ENCODE assay signal across 10 cellular contexts in genomic region chr1:154406572-154406879, GRCh38. TPM values are rescaled to one million over a fixed set of nuclear protein-coding genes. Genes with fewer than 3 reads are reported as not detected.
DNase-seq lines count a peak whose midpoint lies in the region; ATAC-seq and TF ChIP-seq lines count a peak whose summit lies in the region.
"Had no signal": no experiment of that assay in that cellular context is flagged by ENCODE, and none has a peak within 500 bp of the region (broad histone marks: within the 10 kb centered on the region; RNA-seq: fewer than 3 reads in every experiment).

No MANE protein-coding gene starts in this region.

- CTCF ChIA-PET in activated naive CD4-positive, alpha-beta T cell treated with anti-CD3 and anti-CD28 coated beads, Interleukin-2, amount 10 ng/mL, durations not matched to agents 7 days and 5 days (lab: Charles Lee) = interaction anchor here (1.2 to 2.7 kb wide), 6 partner anchors 8 to 73 kb away, joined by 5 to 11 read pairs (median 8); no protein-coding TSS in a partner anchor

- H3K27ac ChIP-seq in upper lobe of left lung = peak overlapping the region; percentile 95 to 99 (median 96)

- no peaks in the 10 kb centered on the region for H3K27me3 ChIP-seq in upper lobe of left lung

- H3K4me1 Mint-ChIP-seq in activated naive CD4-positive, alpha-beta T cell treated with anti-CD3 and anti-CD28 coated beads, Interleukin-2, amount 10 ng/mL, durations not matched to agents 7 days and 5 days = peaks cover 95% of the 10 kb centered on the region

- intact Hi-C loops in mucosa of descending colon (cut with DNase I, micrococcal nuclease) = loop anchor here in 1 of 2 donors (10.0 kb wide), 1 partner anchor 58 kb away; no protein-coding TSS in a partner anchor

- H3K36me3 ChIP-seq in mucosa of descending colon (ENCODE audit: low read depth) = no peaks in the 10 kb centered on the region
- H3K36me3 ChIP-seq in upper lobe of left lung = no peaks in the 10 kb centered on the region

- H3K36me3 Mint-ChIP-seq in activated naive CD4-positive, alpha-beta T cell treated with anti-CD3 and anti-CD28 coated beads, Interleukin-2, amount 10 ng/mL, durations not matched to agents 7 days and 5 days = peaks cover 4% of the 10 kb centered on the region

- H3K4me1 ChIP-seq in mucosa of descending colon (ENCODE audit: low read depth) (peaks cover 30% of the 10 kb centered on the region), upper lobe of left lung (peaks cover 33 to 66% (median 55%) of the 10 kb centered on the region in 4 donors)

- peaks cover 18% of the 10 kb centered on the region for H3K27me3 Mint-ChIP-seq in activated naive CD4-positive, alpha-beta T cell treated with anti-CD3 and anti-CD28 coated beads, Interleukin-2, amount 10 ng/mL, durations not matched to agents 7 days and 5 days

- TF ChIP-seq POLR2A in upper lobe of left lung (IDR thresholded peaks at IDR 0.05) = peak in 1 of 4 donors; percentile 21

- peak in 1 of 4 donors; percentile 7 for TF ChIP-seq EP300 in upper lobe of left lung (IDR thresholded peaks at IDR 0.05)

- ATAC-seq in mucosa of descending colon = no peak
- peak in 1 of 2 donors; percentile 0 for ATAC-seq in upper lobe of left lung (ENCODE audit: low FRiP score in 2 of 2)

- no peaks in the 10 kb centered on the region for H3K9me3 Mint-ChIP-seq in activated naive CD4-positive, alpha-beta T cell treated with anti-CD3 and anti-CD28 coated beads, Interleukin-2, amount 10 ng/mL, durations not matched to agents 7 days and 5 days

- no peak for TF ChIP-seq CTCF in cardiac fibroblast (IDR thresholded peaks at IDR 0.05; ENCODE audit: low read depth, low read length)
- no peak for TF ChIP-seq CTCF in mucosa of descending colon (IDR thresholded peaks at IDR 0.05)
- no peak for TF ChIP-seq CTCF in upper lobe of left lung (IDR thresholded peaks at IDR 0.05)

- peak overlapping the region; percentile 84 for H3K4me3 Mint-ChIP-seq in activated naive CD4-positive, alpha-beta T cell treated with anti-CD3 and anti-CD28 coated beads, Interleukin-2, amount 10 ng/mL, durations not matched to agents 7 days and 5 days

- H3K9me3 ChIP-seq in mucosa of descending colon = no peaks in the 10 kb centered on the region
- H3K9me3 ChIP-seq in upper lobe of left lung = no peaks in the 10 kb centered on the region

- no peak for DNase-seq in activated naive CD4-positive, alpha-beta T cell treated with anti-CD3 and anti-CD28 coated beads, Interleukin-2, amount 10 ng/mL, durations not matched to agents 7 days and 5 days
- no peak for DNase-seq in activated naive CD4-positive, alpha-beta T cell (lab: John Stamatoyannopoulos, UW)
- DNase-seq in cardiac fibroblast (ENCODE audit: low read depth in 2 of 2) = no peak
- DNase-seq in mucosa of descending colon = no peak
- DNase-seq in upper lobe of left lung = no peak
- no peak for DNase-seq in COR-L47 (lab: John Stamatoyannopoulos, UW)
- DNase-seq in D341Med (ENCODE audit: low spot score) = no peak
- DNase-seq in NCI-H526 treated with DMSO at 0.1 percent for 48 hours (lab: John Stamatoyannopoulos, UW) = no peak
- DNase-seq: GOT3, NCI-H82 had no signal

- peak overlapping the region; percentile 88 for H3K27ac Mint-ChIP-seq in activated naive CD4-positive, alpha-beta T cell treated with anti-CD3 and anti-CD28 coated beads, Interleukin-2, amount 10 ng/mL, durations not matched to agents 7 days and 5 days

- peak overlapping the region; percentile 73 to 79 for H3K4me3 ChIP-seq in cardiac fibroblast (replicated peaks in 1 of 2; ENCODE audit: low read depth in 2 of 2, low read length in 2 of 2)
- H3K4me3 ChIP-seq in mucosa of descending colon = peak overlapping the region; percentile 60
- H3K4me3 ChIP-seq in upper lobe of left lung = peak overlapping the region; percentile 60 to 81 (median 72)

RNA-seq across cellular contexts. Expression of gene IL6R, which starts 1.4 kb away (rescaled TPM):
- 10 to 100 TPM; 31.8 to 43.9 (median 42.5) TPM for total RNA-seq in mucosa of descending colon
- total RNA-seq in upper lobe of left lung = 100 to 1,000 TPM in 3 of 6 donors, 10 to 100 TPM in 3; 59.6 to 126 (median 97.5) TPM
